ENCODE assay signal across 21 cellular contexts in genomic region chr3:172853911-172854648, GRCh38.
"Had no signal": no experiment of that assay in that cellular context is flagged by ENCODE, and none has a peak within 500 bp of the region (broad histone marks: within the 10 kb centered on the region; RNA-seq: fewer than 3 reads in every experiment).

No MANE protein-coding gene starts in this region.

- H3K27ac Mint-ChIP-seq: activated CD8-positive, alpha-beta memory T cell treated with anti-CD3 and anti-CD28 coated beads, Interleukin-2, amount 10 ng/mL, durations not matched to agents 7 days and 5 days; activated naive CD4-positive, alpha-beta T cell treated with anti-CD3 and anti-CD28 coated beads, Interleukin-2, amount 50 U/mL, for 24 hours; activated T-cell treated with anti-CD3 and anti-CD28 coated beads, Interleukin-2, amount 50 U/mL, for 24 hours; stimulated activated naive CD8-positive, alpha-beta T cell treated with anti-CD3 and anti-CD28 coated beads, Interleukin-15, Interleukin-2, amounts not matched to agents 100 ng/mL and 50 ng/mL, for 24 hours; T-helper 2 cell treated with Interferon-gamma antibody and Interleukin-4, amounts not matched to agents 5 μg/mL and 100 μg/mL, for 36 hours had no signal

- ATAC-seq: activated CD8-positive, alpha-beta memory T cell treated with anti-CD3 and anti-CD28 coated beads, Interleukin-2, amount 10 ng/mL, durations not matched to agents 7 days and 5 days had no signal

- H3K9me3 ChIP-seq: esophagus squamous epithelium, testis had no signal

- H3K4me3 Mint-ChIP-seq: activated CD8-positive, alpha-beta memory T cell treated with anti-CD3 and anti-CD28 coated beads, Interleukin-2, amount 10 ng/mL, durations not matched to agents 7 days and 5 days; activated naive CD4-positive, alpha-beta T cell treated with anti-CD3 and anti-CD28 coated beads, Interleukin-2, amount 50 U/mL, for 24 hours; activated T-cell treated with anti-CD3 and anti-CD28 coated beads, Interleukin-2, amount 50 U/mL, for 24 hours; neural crest cell; stimulated activated naive CD8-positive, alpha-beta T cell treated with anti-CD3 and anti-CD28 coated beads, Interleukin-15, Interleukin-2, amounts not matched to agents 100 ng/mL and 50 ng/mL, for 24 hours; T-helper 2 cell treated with Interferon-gamma antibody and Interleukin-4, amounts not matched to agents 5 μg/mL and 100 μg/mL, for 36 hours had no signal

- H3K4me1 Mint-ChIP-seq: activated CD8-positive, alpha-beta memory T cell treated with anti-CD3 and anti-CD28 coated beads, Interleukin-2, amount 10 ng/mL, durations not matched to agents 7 days and 5 days; activated naive CD4-positive, alpha-beta T cell treated with anti-CD3 and anti-CD28 coated beads, Interleukin-2, amount 50 U/mL, for 24 hours had no signal

- H3K27ac ChIP-seq: brain microvascular endothelial cell, esophagus squamous epithelium, parathyroid adenoma, testis had no signal

- DNase-seq: activated CD4-positive, alpha-beta T cell treated with anti-CD3 and anti-CD28 coated beads for 1 hour; activated CD4-positive, alpha-beta T cell treated with anti-CD3 and anti-CD28 coated beads, Interleukin-2, amount 50 U/mL, for 48 hours; activated CD8-positive, alpha-beta memory T cell treated with anti-CD3 and anti-CD28 coated beads, Interleukin-2, amount 10 ng/mL, durations not matched to agents 7 days and 5 days; activated effector memory CD4-positive, alpha-beta T cell treated with Interleukin-2 at 50 U/mL for 16 hours; activated T-cell treated with anti-CD3 and anti-CD28 coated beads, Interleukin-2, amount 50 U/mL, for 24 hours; amniotic stem cell; brain microvascular endothelial cell; cerebellar nuclear complex; esophagus squamous epithelium; foreskin fibroblast; glutamatergic neuron; mesendoderm; retina; stimulated activated CD4-positive, alpha-beta T cell treated with anti-CD3 and anti-CD28 coated beads, Interleukin-15, amount 100 ng/mL, for 24 hours; stimulated activated CD4-positive, alpha-beta T cell treated with anti-CD3 and anti-CD28 coated beads, Interleukin-4, amount 100 ng/mL, for 24 hours; testis had no signal

- H3K27me3 ChIP-seq: brain microvascular endothelial cell, esophagus squamous epithelium, testis had no signal

- H3K36me3 Mint-ChIP-seq: activated CD8-positive, alpha-beta memory T cell treated with anti-CD3 and anti-CD28 coated beads, Interleukin-2, amount 10 ng/mL, durations not matched to agents 7 days and 5 days; activated naive CD4-positive, alpha-beta T cell treated with anti-CD3 and anti-CD28 coated beads, Interleukin-2, amount 50 U/mL, for 24 hours had no signal

- H3K36me3 ChIP-seq: brain microvascular endothelial cell, esophagus squamous epithelium had no signal

- H3K9me3 Mint-ChIP-seq: activated naive CD4-positive, alpha-beta T cell treated with anti-CD3 and anti-CD28 coated beads, Interleukin-2, amount 50 U/mL, for 24 hours; activated T-cell treated with anti-CD3 and anti-CD28 coated beads, Interleukin-2, amount 50 U/mL, for 24 hours; neural crest cell; stimulated activated naive CD8-positive, alpha-beta T cell treated with anti-CD3 and anti-CD28 coated beads, Interleukin-15, Interleukin-2, amounts not matched to agents 100 ng/mL and 50 ng/mL, for 24 hours; T-helper 2 cell treated with Interferon-gamma antibody and Interleukin-4, amounts not matched to agents 5 μg/mL and 100 μg/mL, for 36 hours had no signal

- H3K4me1 ChIP-seq: esophagus squamous epithelium, parathyroid adenoma, testis had no signal

- H3K4me3 ChIP-seq: esophagus squamous epithelium, testis had no signal
